ENCODE assay signal across 7 cellular contexts in genomic region chrX:46628406-46629371, GRCh38. TPM values are rescaled to one million over a fixed set of nuclear protein-coding genes. Genes with fewer than 3 reads are reported as not detected.
DNase-seq lines count a peak whose midpoint lies in the region; ATAC-seq and TF ChIP-seq lines count a peak whose summit lies in the region.

No MANE protein-coding gene starts in this region.

- intact Hi-C loops in sigmoid colon (cut with DNase I): no loop called here

- TF ChIP-seq EP300 in sigmoid colon (IDR thresholded peaks at IDR 0.05): no peak

- H3K27ac Mint-ChIP-seq in glutamatergic neuron (ENCODE audit: unreplicated experiment): no peak overlapping the region

- DNase-seq in KG1 (lab: John Stamatoyannopoulos, UW) (peak; percentile 1), dermis blood vessel endothelial cell (peak; percentile 46), sigmoid colon (peak; percentile 91), glutamatergic neuron (no peak), ureter (ENCODE audit: low spot score) (no peak)

- no peak for TF ChIP-seq CTCF in sigmoid colon (IDR thresholded peaks at IDR 0.05)
- no peak for TF ChIP-seq CTCF in glutamatergic neuron (IDR thresholded peaks at IDR 0.05; ENCODE audit: partially characterized antibody, unreplicated experiment)

- no peak for TF ChIP-seq POLR2A in sigmoid colon (IDR thresholded peaks at IDR 0.05)

- H3K4me3 Mint-ChIP-seq in glutamatergic neuron (ENCODE audit: unreplicated experiment): no peak overlapping the region

- H3K36me3 ChIP-seq in sigmoid colon: no peaks in the 10 kb centered on the region

- WGBS in sigmoid colon, 2 donors: 57 to 78% methylated on average over 6 of the region's 6 CpGs

- peaks cover 3% of the 10 kb centered on the region for H3K4me1 Mint-ChIP-seq in glutamatergic neuron (ENCODE audit: low read depth, unreplicated experiment)

- H3K27me3 Mint-ChIP-seq in glutamatergic neuron (ENCODE audit: unreplicated experiment): no peaks in the 10 kb centered on the region

- peak overlapping the region; percentile 2 to 55 (median 40) for H3K27ac ChIP-seq in sigmoid colon

- peaks cover 1% of the 10 kb centered on the region for H3K9me3 Mint-ChIP-seq in glutamatergic neuron (ENCODE audit: unreplicated experiment)

- no peaks in the 10 kb centered on the region for H3K4me1 ChIP-seq in sigmoid colon

- H3K27me3 ChIP-seq in sigmoid colon: no peaks in the 10 kb centered on the region

- ATAC-seq in GM18517 (IDR thresholded peaks at IDR 0.05; ENCODE audit: unreplicated experiment) (peak; percentile 90), GM21576 (IDR thresholded peaks at IDR 0.05; ENCODE audit: unreplicated experiment) (peak; percentile 77)

- no peak overlapping the region for H3K4me3 ChIP-seq in sigmoid colon

- no peaks in the 10 kb centered on the region for H3K36me3 Mint-ChIP-seq in glutamatergic neuron (ENCODE audit: unreplicated experiment)

- H3K9me3 ChIP-seq in sigmoid colon: no peaks in the 10 kb centered on the region

RNA-seq across cellular contexts. Expression of gene CHST7, which starts 55.1 kb away (rescaled TPM):
- total RNA-seq in dermis blood vessel endothelial cell (68.4 and 82.2 TPM in 2 replicates), sigmoid colon (10 to 100 TPM in 2 of 4 donors, 1 to 10 TPM in 2; 6.6 to 15.8 (median 9.4) TPM), glutamatergic neuron (ENCODE audit: unreplicated experiment) (1.7 TPM), ureter (7.8 TPM)
- 1 to 10 TPM; 1.2 to 2.1 (median 1.9) TPM for polyA plus RNA-seq in sigmoid colon

Comparison
In these comparisons a context has a peak if more than half of its experiments do, and no peak if none do; other contexts are left out.
1. DNase-seq: peak in KG1 (single experiment), dermis blood vessel endothelial cell (single experiment) and sigmoid colon (single experiment); none in glutamatergic neuron (single experiment) and ureter (single experiment).